Comparison of ENCODE assay signal across 22 cellular contexts in the genomic region with DNA sequence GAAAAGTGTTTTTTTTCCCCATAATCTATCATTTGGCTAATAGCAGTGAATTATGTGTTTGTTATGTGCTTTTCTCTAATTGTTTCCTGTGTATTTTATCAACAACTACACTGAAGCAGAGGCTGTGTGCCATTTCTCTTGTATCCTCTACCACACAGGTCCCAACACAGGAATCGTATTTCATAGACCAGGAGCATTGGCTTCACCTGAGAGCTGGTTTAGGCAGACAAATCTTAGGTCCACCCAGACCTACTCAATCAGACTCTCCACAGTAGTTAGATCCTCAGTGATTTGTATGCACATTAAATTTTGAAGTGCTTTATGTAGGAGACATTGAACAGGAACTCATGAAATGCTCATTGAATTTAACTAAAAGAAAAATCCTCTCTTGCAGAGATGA.
DNase-seq lines count a peak whose midpoint lies in the region; ATAC-seq and TF ChIP-seq lines count a peak whose summit lies in the region.
"Had no signal": no experiment of that assay in that cellular context is flagged by ENCODE, and none has a peak within 500 bp of the region (broad histone marks: within the 10 kb centered on the region; RNA-seq: fewer than 3 reads in every experiment).

No MANE protein-coding gene starts in this region.

- peaks cover 18% of the 10 kb centered on the region for H3K4me1 Mint-ChIP-seq in endothelial cell (ENCODE audit: unreplicated experiment)

- peak overlapping the region; percentile 19 for H3K27ac ChIP-seq in cardiac muscle cell

- H3K27ac Mint-ChIP-seq in endothelial cell (ENCODE audit: unreplicated experiment), result no peak overlapping the region
- H3K27ac Mint-ChIP-seq: CD8-positive, alpha-beta T cell; H9; HFFc6 had no signal

- ATAC-seq in left ventricle myocardium superior, result no peak
- ATAC-seq: CD8-positive, alpha-beta T cell had no signal

- no peaks in the 10 kb centered on the region for H3K27me3 ChIP-seq in cardiac muscle cell

- H3K9me3 Mint-ChIP-seq in endothelial cell (ENCODE audit: unreplicated experiment), result no peaks in the 10 kb centered on the region
- H3K9me3 Mint-ChIP-seq: CD8-positive, alpha-beta T cell; H9 had no signal

- no peak overlapping the region for H3K4me3 Mint-ChIP-seq in endothelial cell (ENCODE audit: unreplicated experiment)
- H3K4me3 Mint-ChIP-seq: CD8-positive, alpha-beta T cell; H9; HFFc6 had no signal

- TF ChIP-seq CTCF in cardiac muscle cell (IDR thresholded peaks at IDR 0.05; ENCODE audit: low read depth, low read length) (no peak), endothelial cell (IDR thresholded peaks at IDR 0.05; ENCODE audit: unreplicated experiment) (no peak)

- intact Hi-C loops in left ventricle myocardium superior (cut with micrococcal nuclease), result no loop called here

- H3K27me3 Mint-ChIP-seq in endothelial cell (ENCODE audit: unreplicated experiment), result no peaks in the 10 kb centered on the region

- no peaks in the 10 kb centered on the region for H3K36me3 Mint-ChIP-seq in endothelial cell (ENCODE audit: low read depth, unreplicated experiment)
- H3K36me3 Mint-ChIP-seq: CD8-positive, alpha-beta T cell had no signal

- H3K36me3 ChIP-seq in cardiac muscle cell, result no peaks in the 10 kb centered on the region

- DNase-seq in NCI-H1417 (lab: John Stamatoyannopoulos, UW), result peak; percentile 43 to 92 (median 80)
- no peak for DNase-seq in NCI-H1417 treated with DMSO at 0.1 percent for 48 hours (lab: John Stamatoyannopoulos, UW)
- no peak for DNase-seq in cardiac muscle cell (ENCODE audit: low read depth in 1 of 2, low spot score in 1 of 2)
- no peak for DNase-seq in left ventricle myocardium superior
- DNase-seq in SK-N-DZ (ENCODE audit: low spot score), result peak; percentile 2
- DNase-seq in superior temporal gyrus (ENCODE audit: extremely low spot score), result peak; percentile 24
- no peak for DNase-seq in H4 (ENCODE audit: low spot score)
- no peak for DNase-seq in endothelial cell (ENCODE audit: low spot score)
- DNase-seq: AML-193; C1 segment of cervical spinal cord; Calu3; CD8-positive, alpha-beta T cell; H9; HFFc6; KBM-7; NCI-H1048; NCI-H226; NCI-H510A treated with DMSO at 0.1 percent for 48 hours; OCI-M1; Right ventricle myocardium superior; SW 1271; T-helper 2 cell had no signal

- H3K9me3 ChIP-seq in cardiac muscle cell (ENCODE audit: low read depth), result no peaks in the 10 kb centered on the region

- no peak overlapping the region for H3K4me3 ChIP-seq in cardiac muscle cell

- peaks cover 13% of the 10 kb centered on the region for H3K4me1 ChIP-seq in cardiac muscle cell (ENCODE audit: low read depth)

Comparison
In these comparisons a context has a peak if more than half of its experiments do, and no peak if none do; other contexts are left out.
1. DNase-seq: peak in NCI-H1417 (3 of 3), SK-N-DZ (single experiment) and superior temporal gyrus (single experiment); none in NCI-H1417 treated with DMSO at 0.1 percent for 48 hours (single experiment), cardiac muscle cell (0 of 2), left ventricle myocardium superior (single experiment), H4 (single experiment) and endothelial cell (single experiment).